ENCODE assay signal across 1 cellular context in the genomic region with DNA sequence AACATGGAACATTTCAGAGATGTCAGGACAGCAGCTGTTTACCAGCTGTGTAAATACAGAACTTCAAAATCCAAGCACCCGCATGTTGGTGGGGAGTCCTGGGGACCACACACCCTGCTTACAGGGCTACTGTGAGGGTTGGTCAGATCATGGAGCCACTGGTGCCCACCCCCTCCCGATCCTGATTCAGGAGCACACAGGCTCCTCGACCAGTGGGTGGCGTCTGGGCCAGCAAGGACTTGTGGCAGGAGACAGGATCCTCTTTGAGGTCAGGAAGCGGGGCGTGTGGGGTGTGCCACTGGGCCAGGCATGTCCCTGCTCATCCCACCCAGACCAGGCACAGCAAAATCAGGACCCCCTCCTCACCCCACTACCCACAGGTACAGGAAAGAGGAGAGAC.
TF ChIP-seq lines count a peak whose summit lies in the region.

No MANE protein-coding gene starts in this region.

TF ChIP-seq in GM23338, 12 proteins besides CTCF, POLR2A, EP300 and RAD21 (continued from another document):
- TF ChIP-seq ZNF462 (CRISPR knock-in tag; IDR thresholded peaks at IDR 0.05) (no peak), POLR2AphosphoS5 (IDR thresholded peaks at IDR 0.05; ENCODE audit: low read depth) (no peak), EZH2 (IDR thresholded peaks at IDR 0.05; ENCODE audit: low read depth, unreplicated experiment) (no peak), ZNF331 (CRISPR knock-in tag; IDR thresholded peaks at IDR 0.05; ENCODE audit: low read depth) (no peak), EZH2phosphoT487 (IDR thresholded peaks at IDR 0.05; ENCODE audit: unreplicated experiment) (no peak), STAT1 (IDR thresholded peaks at IDR 0.05; ENCODE audit: unreplicated experiment) (no peak), JUNB (IDR thresholded peaks at IDR 0.05; ENCODE audit: unreplicated experiment) (no peak), CREB1 (CRISPR knock-in tag; IDR thresholded peaks at IDR 0.05; ENCODE audit: low read depth) (no peak), NANOG (IDR thresholded peaks at IDR 0.05; ENCODE audit: borderline replicate concordance) (no peak)
